Comparison of ENCODE assay signal across 8 cellular contexts in genomic region chr7:87151701-87152111, GRCh38. TPM values are rescaled to one million over a fixed set of nuclear protein-coding genes. Genes with fewer than 3 reads are reported as not detected.
DNase-seq lines count a peak whose midpoint lies in the region; ATAC-seq and TF ChIP-seq lines count a peak whose summit lies in the region.

No MANE protein-coding gene starts in this region.

- TSS peak; percentile 97 for BruUV-seq in Calu3 (replicated peaks; lab: Mats Ljungman, UMichigan)

- no peaks in the 10 kb centered on the region for H3K27me3 ChIP-seq in HUES64 (ENCODE audit: insufficient read depth, low read length)

- DNase-seq in Calu3 (no peak), middle frontal gyrus (ENCODE audit: extremely low spot score, low spot score) (peak; percentile 20), NCI-H2081 treated with DMSO at 0.1 percent for 48 hours (lab: John Stamatoyannopoulos, UW) (no peak), KBM-7 (no peak), iPS-NIHi7 (ENCODE audit: extremely low spot score) (no peak)

- H3K27me3 Mint-ChIP-seq in Calu3 (ENCODE audit: unreplicated experiment) (no peaks in the 10 kb centered on the region), brain (peaks cover 10% of the 10 kb centered on the region)

- H3K4me1 ChIP-seq in HUES64 (ENCODE audit: insufficient read depth, low read length), result peaks cover 28% of the 10 kb centered on the region

- WGBS in HUES64, result 2% methylated on average over 10 of the region's 13 CpGs

- peak overlapping the region; percentile 85 for H3K4me3 ChIP-seq in HUES64 (ENCODE audit: low read length)

- intact Hi-C loops in Calu3 (cut with micrococcal nuclease; ENCODE audit: unreplicated experiment), result loop anchor here (5.0 to 10.0 kb wide), 2 partner anchors 86 to 307 kb away; no protein-coding TSS in a partner anchor

- H3K9me3 ChIP-seq in HUES64 (ENCODE audit: insufficient read depth, low read depth, low read length), result no peaks in the 10 kb centered on the region

- in situ Hi-C loops in KBM-7 (cut with MboI; ENCODE audit: low pct_unique_long_range_greater_than_20kb, low sequenced_read_pairs), result no loop called here

- H3K9me3 Mint-ChIP-seq in Calu3 (ENCODE audit: low read depth, unreplicated experiment) (no peaks in the 10 kb centered on the region), brain (peaks cover 0 to 4% (median 0%) of the 10 kb centered on the region in 5 experiments)

- ATAC-seq in GM21447 (IDR thresholded peaks at IDR 0.05; ENCODE audit: unreplicated experiment), result peak; percentile 34

- H3K4me1 Mint-ChIP-seq in Calu3 (ENCODE audit: low read depth, unreplicated experiment) (no peaks in the 10 kb centered on the region), brain (peaks cover 45% of the 10 kb centered on the region)

- H3K36me3 Mint-ChIP-seq in Calu3 (ENCODE audit: insufficient read depth, unreplicated experiment) (peaks cover 20% of the 10 kb centered on the region), brain (peaks cover 10% of the 10 kb centered on the region)

- H3K27ac Mint-ChIP-seq in Calu3 (ENCODE audit: unreplicated experiment) (peak overlapping the region; percentile 98), brain (peak overlapping the region; percentile 95 to 100 (median 100))

- peak overlapping the region; percentile 92 for H3K4me3 Mint-ChIP-seq in Calu3 (ENCODE audit: low read depth, unreplicated experiment)
- H3K4me3 Mint-ChIP-seq in brain, result peak overlapping the region; percentile 89 to 98 (median 97)

- TF ChIP-seq CTCF in Calu3 (IDR thresholded peaks at IDR 0.05; ENCODE audit: unreplicated experiment) (no peak), brain (conservative IDR thresholded peaks at IDR 0.05) (no peak)

- peaks cover 17% of the 10 kb centered on the region for H3K36me3 ChIP-seq in HUES64 (ENCODE audit: insufficient read depth, low read length)

- peak overlapping the region; percentile 99 for H3K9ac ChIP-seq in HUES64 (ENCODE audit: low read depth, low read length)

- CTCF ChIA-PET in Calu3 (lab: Charles Lee), result interaction anchor here (0.6 kb wide), 1 partner anchor 320 kb away, joined by 3 read pairs; no protein-coding TSS in a partner anchor

- H3K27ac ChIP-seq in HUES64 (ENCODE audit: low read depth, low read length), result peak overlapping the region; percentile 100

RNA-seq across cellular contexts. Expression of gene DMTF1, which starts 0.5 kb away (rescaled TPM):
- total RNA-seq in Calu3 (2022), result 58.3 and 64.0 TPM in 2 replicates
- 62.9 TPM for polyA plus RNA-seq in HUES64 (2013, experiment 1 of 2)
- polyA plus RNA-seq in HUES64 (2013, experiment 2 of 2), result 59.7 TPM
- 14.4 TPM for polyA plus RNA-seq in brain (ENCODE audit: insufficient read depth, low read depth, low replicate concordance)
